1 cellular context compared by ENCODE assay signal in genomic region chr12:50453872-50454271, GRCh38.
TF ChIP-seq lines count a peak whose summit lies in the region.

No MANE protein-coding gene starts in this region.

TF ChIP-seq in K562, 482 proteins besides CTCF, POLR2A, EP300 and RAD21 (continued from another document):
- TF ChIP-seq PATZ1 (CRISPR knock-in tag; IDR thresholded peaks at IDR 0.05; ENCODE audit: borderline replicate concordance) (no peak), CEBPG (CRISPR knock-in tag; IDR thresholded peaks at IDR 0.05) (no peak), CEBPG (tag; conservative IDR thresholded peaks at IDR 0.05 in 1 of 2, IDR thresholded peaks at IDR 0.05 in 1 of 2) (peak; percentile 43 to 75), PHF20 (IDR thresholded peaks at IDR 0.05; ENCODE audit: partially characterized antibody) (no peak)
